In the genomic region with DNA sequence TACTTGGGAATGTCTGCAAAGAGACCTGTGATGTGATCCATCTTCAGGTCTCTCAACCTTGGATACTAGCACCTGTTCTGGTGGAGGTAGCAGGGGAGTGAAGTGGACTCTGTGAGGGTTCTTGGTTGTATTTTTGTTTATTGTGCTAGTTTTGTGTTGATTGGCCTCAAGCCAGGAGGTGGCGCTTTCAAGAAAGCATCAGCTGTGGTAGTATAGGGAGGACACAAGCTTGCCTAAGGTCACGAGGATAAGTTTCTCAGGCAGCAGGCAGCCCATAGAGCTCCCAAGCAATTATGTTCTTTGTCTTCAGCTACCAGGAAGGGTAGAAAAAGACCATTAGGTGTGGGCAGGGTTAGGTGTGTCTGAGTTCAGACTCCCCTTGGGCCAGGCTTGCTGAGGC, we compare ENCODE assay signal across 6 cellular contexts.
DNase-seq lines count a peak whose midpoint lies in the region; ATAC-seq and TF ChIP-seq lines count a peak whose summit lies in the region.
"Not testable (repeated sequence)": the region's sequence is repeated elsewhere in the genome, so short reads cannot be mapped to it uniquely, and the experiment has no call there.

No MANE protein-coding gene starts in this region.

- H3K4me3 ChIP-seq in NB4 (ENCODE audit: low read depth, low read length); endodermal cell (ENCODE audit: low read length); mesendoderm (ENCODE audit: low read length): not testable (repeated sequence)

- not testable (repeated sequence) for H3K18ac ChIP-seq in H9 (ENCODE audit: insufficient read length, low read depth, low read length); mesendoderm (ENCODE audit: low read length)

- not testable (repeated sequence) for H3K4me1 Mint-ChIP-seq in H9, WTC11, endodermal cell

- POLR2A ChIA-PET in WTC11 (lab: Charles Lee), result not testable (repeated sequence)

- not testable (repeated sequence) for H3K27me3 Mint-ChIP-seq in H9 (ENCODE audit: low read depth); WTC11 (ENCODE audit: low read depth); endodermal cell (ENCODE audit: insufficient read depth)

- not testable (repeated sequence) for H4K20me1 ChIP-seq in H9 (ENCODE audit: control insufficient read depth, insufficient read depth, insufficient read length)

- CTCF ChIA-PET in WTC11 (lab: Charles Lee), result not testable (repeated sequence)

- H2BK5ac ChIP-seq in H9 (ENCODE audit: insufficient read length, low read length); mesendoderm (ENCODE audit: low read length): not testable (repeated sequence)

- not testable (repeated sequence) for H2BK12ac ChIP-seq in H9 (ENCODE audit: insufficient read length, low read depth, low read length)

- not testable (repeated sequence) for H3K4ac ChIP-seq in H9 (ENCODE audit: low read depth, low read length); mesendoderm (ENCODE audit: low read depth, low read length)

- H2AK5ac ChIP-seq in H9 (ENCODE audit: insufficient read length, low read length); mesendoderm (ENCODE audit: low read length): not testable (repeated sequence)

- H3K79me1 ChIP-seq in H9 (ENCODE audit: insufficient read depth, low read depth, low read length, poor library complexity, severe bottlenecking); mesendoderm (ENCODE audit: low read length): not testable (repeated sequence)

- not testable (repeated sequence) for H3K9me3 Mint-ChIP-seq in H9, WTC11, endodermal cell

- H2AFZ ChIP-seq in H9 (ENCODE audit: low read length), result not testable (repeated sequence)

- peak; percentile 51; the same call in 2 of the 3 replicates for TF ChIP-seq CTCF in H9 (conservative IDR thresholded peaks at IDR 0.05)
- not testable (repeated sequence) for TF ChIP-seq CTCF in NB4 (IDR thresholded peaks at IDR 0.05; ENCODE audit: low read depth, low read length); WTC11 (IDR thresholded peaks at IDR 0.05)
- peak; percentile 61 for TF ChIP-seq CTCF in endodermal cell (conservative IDR thresholded peaks at IDR 0.05)

- peak; percentile 69 for ATAC-seq in WTC11

- H3K9me3 ChIP-seq in H9 (ENCODE audit: control insufficient read depth, low read depth, low read length); endodermal cell (ENCODE audit: control insufficient read depth, low read length): not testable (repeated sequence)

- not testable (repeated sequence) for H2BK120ac ChIP-seq in H9 (ENCODE audit: low read depth, low read length, poor library complexity, severe bottlenecking); mesendoderm (ENCODE audit: low read depth, low read length)

- not testable (repeated sequence) for H3K36me3 ChIP-seq in endodermal cell (ENCODE audit: control insufficient read depth, insufficient read depth, low read length); mesendoderm (ENCODE audit: control insufficient read depth, insufficient read depth, low read length)

- not testable (repeated sequence) for H3K27ac Mint-ChIP-seq in H9, WTC11
- peak overlapping the region; percentile 39 for H3K27ac Mint-ChIP-seq in endodermal cell

- not testable (repeated sequence) for H4K91ac ChIP-seq in H9 (ENCODE audit: insufficient read length, low read depth, low read length)

- not testable (repeated sequence) for H3K14ac ChIP-seq in H9 (ENCODE audit: insufficient read depth, low read length)

- H3K27ac ChIP-seq in H9 (ENCODE audit: insufficient read length, low read depth, low read length); endodermal cell (ENCODE audit: low read depth, low read length); mesendoderm (ENCODE audit: low read depth, low read length): not testable (repeated sequence)

- H3K27me3 ChIP-seq in H9 (ENCODE audit: insufficient read depth, low read length); endodermal cell (ENCODE audit: control insufficient read depth, insufficient read depth, low read length, poor library complexity, severe bottlenecking); mesendoderm (ENCODE audit: insufficient read depth, low read length, poor library complexity): not testable (repeated sequence)

- TF ChIP-seq POLR2A in NB4 (IDR thresholded peaks at IDR 0.05; ENCODE audit: extremely low read depth, insufficient read length), result not testable (repeated sequence)

- not testable (repeated sequence) for H3K4me1 ChIP-seq in H9 (ENCODE audit: insufficient read depth, low read length); endodermal cell (ENCODE audit: control insufficient read depth, insufficient read depth, low read length); mesendoderm (ENCODE audit: control insufficient read depth, low read depth, low read length)

- not testable (repeated sequence) for H2BK15ac ChIP-seq in H9 (ENCODE audit: low read depth, low read length); mesendoderm (replicated peaks; ENCODE audit: low read depth)

- H4K5ac ChIP-seq in H9 (ENCODE audit: insufficient read length, low read depth, low read length); mesendoderm (ENCODE audit: low read length): not testable (repeated sequence)

- not testable (repeated sequence) for H3K23me2 ChIP-seq in H9 (ENCODE audit: insufficient read length, low read depth, low read length, poor library complexity, severe bottlenecking)

- H3K36me3 Mint-ChIP-seq in H9 (ENCODE audit: insufficient read depth in 1 of 3, low read depth in 3 of 3); WTC11; endodermal cell (ENCODE audit: low read depth): not testable (repeated sequence)

- not testable (repeated sequence) for H3K4me2 ChIP-seq in H9 (ENCODE audit: insufficient read depth, insufficient read length, low read length); mesendoderm (ENCODE audit: low read length)

- H3K56ac ChIP-seq in H9 (ENCODE audit: insufficient read length, low read depth, low read length); mesendoderm (ENCODE audit: low read length): not testable (repeated sequence)

- H3K79me2 ChIP-seq in H9 (ENCODE audit: insufficient read depth, low read length); mesendoderm (ENCODE audit: control insufficient read depth, insufficient read depth, low read length): not testable (repeated sequence)

- not testable (repeated sequence) for H2BK20ac ChIP-seq in H9 (ENCODE audit: low read depth, low read length, poor library complexity, severe bottlenecking)

- H3K23ac ChIP-seq in H9 (ENCODE audit: insufficient read length, low read depth, low read length); mesendoderm (ENCODE audit: low read length): not testable (repeated sequence)

- not testable (repeated sequence) for H3K9ac ChIP-seq in H9 (ENCODE audit: extremely low read depth, insufficient read length, low read length); endodermal cell (ENCODE audit: extremely low read depth, low read length, poor library complexity, severe bottlenecking); mesendoderm (ENCODE audit: low read length)

- not testable (repeated sequence) for H3K4me3 Mint-ChIP-seq in H9, WTC11, endodermal cell

- WGBS in H9 (ENCODE audit: extremely low coverage, insufficient read length, low lambda C conversion rate), result no CpG with 5 or more reads among the region's 2 CpGs
- WGBS in endodermal cell (ENCODE audit: insufficient coverage in 1 of 2, insufficient read length in 1 of 2), 2 experiments, result 60% methylated on average over 1 of the region's 2 CpGs; no CpG with 5 or more reads in 1 of the 2 experiments
- no CpG with 5 or more reads among the region's 2 CpGs for WGBS in mesendoderm (ENCODE audit: extremely low coverage, insufficient coverage, low lambda C conversion rate)

- DNase-seq in ELF-1 (ENCODE audit: low read depth, low spot score) (peak; percentile 14), H9 (peak; percentile 34), NB4 (ENCODE audit: low read depth) (peak; percentile 0), WTC11 (ENCODE audit: low spot score) (peak; percentile 18), endodermal cell (peak; percentile 63), mesendoderm (peak; percentile 13)

- H3T11ph ChIP-seq in H9 (ENCODE audit: low read length), result not testable (repeated sequence)

- not testable (repeated sequence) for H4K8ac ChIP-seq in H9 (replicated peaks; ENCODE audit: insufficient read length, low read depth, low read length); mesendoderm (ENCODE audit: low read depth, low read length)

Comparison
In these comparisons a context has a peak if more than half of its experiments do, and no peak if none do; other contexts are left out.
1. DNase-seq: peak in every context shown above with its lines; median percentile 63 in endodermal cell; 34 in H9; 18 in WTC11; 14 in ELF-1; 13 in mesendoderm; 0 in NB4.